ENCODE assay signal across 8 cellular contexts in genomic region chr7:91941450-91941849, GRCh38.
DNase-seq lines count a peak whose midpoint lies in the region; ATAC-seq and TF ChIP-seq lines count a peak whose summit lies in the region.

No MANE protein-coding gene starts in this region.

- H3K27ac ChIP-seq in layer of hippocampus (ENCODE audit: low read depth, low read length): peak overlapping the region; percentile 95

- peak; percentile 88 for DNase-seq in DMS 273 (lab: John Stamatoyannopoulos, UW; ENCODE audit: unreplicated experiment)
- peak; percentile 54 for DNase-seq in NCI-H146 (lab: John Stamatoyannopoulos, UW)
- peak; percentile 61 for DNase-seq in cerebellar cortex (ENCODE audit: low spot score)
- DNase-seq in stimulated activated CD4-positive, alpha-beta T cell treated with anti-CD3 and anti-CD28 coated beads, Interleukin-2, amount 100 ng/mL, for 24 hours: peak; percentile 36 to 42

- peak overlapping the region; percentile 86 for H3K4me3 ChIP-seq in WI38 (ENCODE audit: low read depth, low read length)

- TF ChIP-seq CTCF in WI38 (IDR thresholded peaks at IDR 0.05; ENCODE audit: low read depth, low read length): no peak

- no peaks in the 10 kb centered on the region for H3K27me3 ChIP-seq in layer of hippocampus (ENCODE audit: control insufficient read depth, insufficient read depth, low read length)

- peak; percentile 30 for ATAC-seq in GM21737 (IDR thresholded peaks at IDR 0.05; ENCODE audit: unreplicated experiment)
- no peak for ATAC-seq in HG02970 (IDR thresholded peaks at IDR 0.05; ENCODE audit: low FRiP score, unreplicated experiment)
